In the genomic region with DNA sequence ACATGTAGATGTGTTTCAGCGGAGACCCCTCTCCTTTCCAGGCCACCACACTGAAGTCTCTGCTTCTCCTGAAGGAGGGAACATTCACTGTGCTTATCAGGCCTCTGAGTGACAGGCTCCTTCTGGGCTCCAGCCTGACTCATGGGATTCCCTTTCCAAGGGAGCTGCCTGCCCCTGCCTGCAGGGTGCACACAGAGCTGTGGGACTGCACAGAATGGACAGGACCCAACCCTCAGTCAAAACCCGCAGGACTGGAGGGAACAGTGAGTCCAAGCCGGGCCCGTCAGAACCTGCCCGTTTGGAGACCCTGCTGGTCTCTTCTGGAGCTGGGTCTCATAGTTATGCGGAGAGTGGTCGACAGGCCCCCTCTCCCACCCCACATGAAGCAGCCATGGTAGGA, we compare ENCODE assay signal across 1 cellular context.
A peak's percentile ranks its signal among the peaks of the same experiment; 100 is the strongest.
TF ChIP-seq lines count a peak whose summit lies in the region.

No MANE protein-coding gene starts in this region.

TF ChIP-seq in IMR-90, 13 proteins besides CTCF, POLR2A, EP300 and RAD21:
- TF ChIP-seq MAZ (IDR thresholded peaks at IDR 0.05; ENCODE audit: borderline replicate concordance, low read depth, low read length) (peak; percentile 47; the same call in 1 of the 2 replicates), SMC3 (IDR thresholded peaks at IDR 0.05; ENCODE audit: low read depth, low read length) (peak; percentile 28), MXI1 (IDR thresholded peaks at IDR 0.05; ENCODE audit: borderline replicate concordance, low read depth, low read length) (no peak)
